In the genomic region with DNA sequence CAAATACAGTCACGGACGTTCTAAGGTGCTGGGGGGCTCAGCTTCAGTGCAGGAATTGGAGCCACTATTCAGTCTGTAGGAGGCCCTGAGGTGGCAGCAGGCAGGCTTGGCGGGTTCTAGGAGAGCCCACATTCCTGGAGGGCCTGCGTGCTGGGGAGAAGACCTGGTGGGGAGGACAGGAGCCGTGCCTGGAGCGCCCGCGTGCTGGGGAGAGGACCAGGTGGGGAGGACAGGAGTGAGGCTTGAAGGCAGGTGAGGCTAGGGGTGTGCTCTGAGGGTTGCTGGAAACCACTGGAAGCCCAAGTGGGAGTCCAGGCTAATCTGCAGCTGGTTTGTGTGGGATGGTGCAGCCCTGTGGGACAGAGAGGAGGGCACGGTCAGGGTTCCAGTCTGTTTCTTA, we compare ENCODE assay signal across 1 cellular context.
TF ChIP-seq lines count a peak whose summit lies in the region.

No MANE protein-coding gene starts in this region.

TF ChIP-seq in HepG2, 621 proteins besides CTCF, POLR2A, EP300 and RAD21 (continued from another document):
- TF ChIP-seq, protein P1, sequence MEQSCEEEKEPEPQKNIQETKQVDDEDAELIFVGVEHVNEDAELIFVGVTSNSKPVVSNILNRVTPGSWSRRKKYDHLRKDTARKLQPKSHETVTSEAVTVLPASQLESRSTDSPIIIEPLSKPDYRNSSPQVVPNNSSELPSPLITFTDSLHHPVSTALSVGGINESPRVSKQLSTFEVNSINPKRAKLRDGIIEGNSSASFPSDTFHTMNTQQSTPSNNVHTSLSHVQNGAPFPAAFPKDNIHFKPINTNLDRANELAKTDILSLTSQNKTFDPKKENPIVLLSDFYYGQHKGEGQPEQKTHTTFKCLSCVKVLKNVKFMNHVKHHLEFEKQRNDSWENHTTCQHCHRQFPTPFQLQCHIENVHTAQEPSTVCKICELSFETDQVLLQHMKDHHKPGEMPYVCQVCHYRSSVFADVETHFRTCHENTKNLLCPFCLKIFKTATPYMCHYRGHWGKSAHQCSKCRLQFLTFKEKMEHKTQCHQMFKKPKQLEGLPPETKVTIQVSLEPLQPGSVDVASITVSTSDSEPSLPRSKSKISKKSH (CRISPR knock-in tag; IDR thresholded peaks at IDR 0.05; ENCODE audit: borderline replicate concordance): 0 out of 2 replicates have a peak, but pooled peaks have one; percentile 12
- TF ChIP-seq ZNF446 (CRISPR knock-in tag; IDR thresholded peaks at IDR 0.05) (no peak), ZFP37 (CRISPR knock-in tag; IDR thresholded peaks at IDR 0.05; ENCODE audit: borderline replicate concordance) (no peak), SALL2 (CRISPR knock-in tag; IDR thresholded peaks at IDR 0.05) (no peak), ZBTB4 (CRISPR knock-in tag; IDR thresholded peaks at IDR 0.05; ENCODE audit: borderline replicate concordance) (0 out of 2 replicates have a peak, but pooled peaks have one; percentile 28), SIX1 (CRISPR knock-in tag; IDR thresholded peaks at IDR 0.05; ENCODE audit: borderline replicate concordance) (no peak), ZNF552 (CRISPR knock-in tag; IDR thresholded peaks at IDR 0.05; ENCODE audit: borderline replicate concordance) (no peak)
- TF ChIP-seq, protein P2, sequence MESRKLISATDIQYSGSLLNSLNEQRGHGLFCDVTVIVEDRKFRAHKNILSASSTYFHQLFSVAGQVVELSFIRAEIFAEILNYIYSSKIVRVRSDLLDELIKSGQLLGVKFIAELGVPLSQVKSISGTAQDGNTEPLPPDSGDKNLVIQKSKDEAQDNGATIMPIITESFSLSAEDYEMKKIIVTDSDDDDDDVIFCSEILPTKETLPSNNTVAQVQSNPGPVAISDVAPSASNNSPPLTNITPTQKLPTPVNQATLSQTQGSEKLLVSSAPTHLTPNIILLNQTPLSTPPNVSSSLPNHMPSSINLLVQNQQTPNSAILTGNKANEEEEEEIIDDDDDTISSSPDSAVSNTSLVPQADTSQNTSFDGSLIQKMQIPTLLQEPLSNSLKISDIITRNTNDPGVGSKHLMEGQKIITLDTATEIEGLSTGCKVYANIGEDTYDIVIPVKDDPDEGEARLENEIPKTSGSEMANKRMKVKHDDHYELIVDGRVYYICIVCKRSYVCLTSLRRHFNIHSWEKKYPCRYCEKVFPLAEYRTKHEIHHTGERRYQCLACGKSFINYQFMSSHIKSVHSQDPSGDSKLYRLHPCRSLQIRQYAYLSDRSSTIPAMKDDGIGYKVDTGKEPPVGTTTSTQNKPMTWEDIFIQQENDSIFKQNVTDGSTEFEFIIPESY (CRISPR knock-in tag; IDR thresholded peaks at IDR 0.05): peak; percentile 56
